In genomic region chr7:34952822-34953221, GRCh38 we compare ENCODE assay signal across 2 cellular contexts.
TF ChIP-seq lines count a peak whose summit lies in the region.

No MANE protein-coding gene starts in this region.

TF ChIP-seq in GM23338, 12 proteins besides CTCF, POLR2A, EP300 and RAD21 (continued from another document):
- TF ChIP-seq ZNF462 (CRISPR knock-in tag; IDR thresholded peaks at IDR 0.05) (no peak), REST (IDR thresholded peaks at IDR 0.05; ENCODE audit: unreplicated experiment) (no peak), EZH2 (IDR thresholded peaks at IDR 0.05; ENCODE audit: low read depth, unreplicated experiment) (no peak), CREB1 (CRISPR knock-in tag; IDR thresholded peaks at IDR 0.05; ENCODE audit: low read depth) (no peak), EZH2phosphoT487 (IDR thresholded peaks at IDR 0.05; ENCODE audit: unreplicated experiment) (no peak), JUNB (IDR thresholded peaks at IDR 0.05; ENCODE audit: unreplicated experiment) (no peak), STAT1 (IDR thresholded peaks at IDR 0.05; ENCODE audit: unreplicated experiment) (no peak), ZNF114 (CRISPR knock-in tag; IDR thresholded peaks at IDR 0.05) (no peak), NANOG (IDR thresholded peaks at IDR 0.05; ENCODE audit: borderline replicate concordance) (no peak)

TF ChIP-seq in K562, 482 proteins besides CTCF, POLR2A, EP300 and RAD21 (continued from another document):
- TF ChIP-seq ZBTB49 (CRISPR knock-in tag; IDR thresholded peaks at IDR 0.05; ENCODE audit: borderline replicate concordance) (no peak), TCF7L2 (IDR thresholded peaks at IDR 0.05; ENCODE audit: low read depth, low read length) (no peak)
